9 cellular contexts compared by ENCODE assay signal in the genomic region with DNA sequence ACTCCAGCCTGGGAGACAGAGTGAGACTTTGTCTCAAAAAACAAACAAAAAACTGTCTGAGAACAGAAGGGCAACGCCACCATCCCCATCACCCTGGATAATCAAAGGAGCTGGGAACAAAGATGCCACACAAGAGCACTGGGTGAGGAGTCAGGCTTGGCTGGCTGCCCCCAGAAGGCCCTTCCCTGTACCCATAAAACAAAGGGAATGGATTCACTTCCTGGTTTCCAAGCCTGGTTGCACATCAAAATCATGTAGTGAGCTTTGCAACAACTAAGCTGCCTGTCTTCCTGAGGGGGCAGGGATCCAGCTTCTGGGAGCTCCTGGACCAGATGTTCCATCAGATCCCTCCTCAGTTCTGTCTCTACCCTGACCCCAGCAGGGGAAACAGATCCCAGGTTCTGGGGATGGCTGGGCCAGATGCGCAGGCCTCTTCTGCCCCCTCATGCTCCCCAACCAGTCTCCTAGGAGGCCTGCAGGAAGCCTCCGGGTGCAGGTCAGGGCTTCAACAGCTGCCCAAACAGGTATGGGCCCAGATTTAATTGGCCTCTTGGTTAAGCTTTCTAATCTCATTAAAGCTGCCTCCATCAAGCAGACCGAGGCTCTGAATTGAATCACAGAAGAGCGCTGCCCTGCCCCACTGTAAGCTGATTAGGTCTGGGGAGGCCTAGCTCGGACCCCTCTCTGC.
DNase-seq lines count a peak whose midpoint lies in the region; ATAC-seq and TF ChIP-seq lines count a peak whose summit lies in the region.
"Had no signal": no experiment of that assay in that cellular context is flagged by ENCODE, and none has a peak within 500 bp of the region (broad histone marks: within the 10 kb centered on the region; RNA-seq: fewer than 3 reads in every experiment).

No MANE protein-coding gene starts in this region.

- H3K4me3 ChIP-seq in breast epithelium (no peak overlapping the region), mucosa of rectum (ENCODE audit: low read length in 2 of 2) (peak overlapping the region in 1 of 2 donors; percentile 1), upper lobe of left lung (no peak overlapping the region)

- TF ChIP-seq EP300 in upper lobe of left lung (IDR thresholded peaks at IDR 0.05): no peak

- peak overlapping the region; percentile 32 to 66 for H3K9ac ChIP-seq in mucosa of rectum (ENCODE audit: low read depth in 1 of 2, low read length in 2 of 2)

- ATAC-seq in upper lobe of left lung (ENCODE audit: low FRiP score in 2 of 2) (no peak), GM21737 (IDR thresholded peaks at IDR 0.05; ENCODE audit: unreplicated experiment) (no peak), HG03460 (IDR thresholded peaks at IDR 0.05; ENCODE audit: unreplicated experiment) (no peak)

- no peak for TF ChIP-seq POLR2A in breast epithelium (IDR thresholded peaks at IDR 0.05)
- no peak for TF ChIP-seq POLR2A in upper lobe of left lung (IDR thresholded peaks at IDR 0.05)

- H3K4me1 Mint-ChIP-seq in MCF 10A (ENCODE audit: insufficient read depth, unreplicated experiment): peaks cover 6% of the 10 kb centered on the region

- H3K36me3 ChIP-seq in breast epithelium (no peaks in the 10 kb centered on the region), mucosa of rectum (ENCODE audit: control insufficient read depth in 2 of 2, insufficient read depth in 2 of 2, low read length in 2 of 2) (no peaks in the 10 kb centered on the region), upper lobe of left lung (no peaks in the 10 kb centered on the region)

- 75 to 84% methylated on average over 4 to 6 of the region's 6 CpGs for WGBS in upper lobe of left lung, 2 donors

- H3K9me3 ChIP-seq in breast epithelium (no peaks in the 10 kb centered on the region), mucosa of rectum (ENCODE audit: control insufficient read depth in 2 of 2, low read length in 2 of 2) (no peaks in the 10 kb centered on the region), upper lobe of left lung (no peaks in the 10 kb centered on the region)
- H3K9me3 ChIP-seq: Caco-2 had no signal

- no peaks in the 10 kb centered on the region for H3K27me3 Mint-ChIP-seq in MCF 10A (ENCODE audit: insufficient read depth, unreplicated experiment)

- H3K27ac Mint-ChIP-seq in MCF 10A (ENCODE audit: low read depth, unreplicated experiment): no peak overlapping the region

- intact Hi-C loops in breast epithelium (cut with DNase I; ENCODE audit: low total_unique reads) (no loop called here), MCF 10A (cut with micrococcal nuclease) (no loop called here)

- H3K27me3 ChIP-seq in breast epithelium (no peaks in the 10 kb centered on the region), mucosa of rectum (ENCODE audit: control insufficient read depth in 2 of 2, insufficient read depth in 2 of 2, low read length in 2 of 2) (no peaks in the 10 kb centered on the region), upper lobe of left lung (no peaks in the 10 kb centered on the region)

- H3K9me3 Mint-ChIP-seq in MCF 10A (ENCODE audit: unreplicated experiment): no peaks in the 10 kb centered on the region

- DNase-seq in breast epithelium (ENCODE audit: low spot score in 2 of 2) (no peak), MCF 10A (ENCODE audit: unreplicated experiment) (no peak), caudate nucleus (lab: John Stamatoyannopoulos, UW) (peak in 51 of 61 donors; percentile 17 to 83 (median 61)), upper lobe of left lung (no peak), activated gamma-delta T cell treated with Interleukin-2 at 50 U/mL for 16 hours (no peak)
- DNase-seq: Caco-2 had no signal

- POLR2A ChIA-PET in MCF 10A (lab: Yijun Ruan, JAX): interaction anchor here (0.6 kb wide), 1 partner anchor 237 kb away, joined by 3 read pairs; no protein-coding TSS in a partner anchor

- H3K27ac ChIP-seq in breast epithelium: peak overlapping the region; percentile 48 to 73
- H3K27ac ChIP-seq in caudate nucleus (ENCODE audit: low read depth, low read length): peak overlapping the region; percentile 87
- peak overlapping the region; percentile 90 to 91 for H3K27ac ChIP-seq in mucosa of rectum (ENCODE audit: low read depth in 2 of 2, low read length in 2 of 2)
- H3K27ac ChIP-seq in upper lobe of left lung: peak overlapping the region; percentile 47 to 74 (median 60)

- no peaks in the 10 kb centered on the region for H3K36me3 Mint-ChIP-seq in MCF 10A (ENCODE audit: insufficient read depth, unreplicated experiment)

- no TSS peak for BruUV-seq in MCF 10A (replicated peaks; lab: Mats Ljungman, UMichigan)

- TF ChIP-seq CTCF in breast epithelium (IDR thresholded peaks at IDR 0.05) (no peak), MCF 10A (IDR thresholded peaks at IDR 0.05; ENCODE audit: unreplicated experiment) (no peak), upper lobe of left lung (IDR thresholded peaks at IDR 0.05) (no peak)

- peaks cover 3 to 18% of the 10 kb centered on the region in 2 donors for H3K4me1 ChIP-seq in breast epithelium
- H3K4me1 ChIP-seq in mucosa of rectum (ENCODE audit: control insufficient read depth in 2 of 2, insufficient read depth in 2 of 2, low read length in 2 of 2): peaks cover 26 to 37% of the 10 kb centered on the region in 2 donors
- H3K4me1 ChIP-seq in upper lobe of left lung: peaks cover 26 to 28% (median 27%) of the 10 kb centered on the region in 4 donors
- H3K4me1 ChIP-seq: Caco-2 had no signal

- H3K4me3 Mint-ChIP-seq in MCF 10A (ENCODE audit: unreplicated experiment): no peak overlapping the region

- CTCF ChIA-PET in MCF 10A (lab: Yijun Ruan, JAX): interaction anchor here (0.5 to 0.9 kb wide), 2 partner anchors 14 to 85 kb away, joined by 3 to 4 read pairs; no protein-coding TSS in a partner anchor

Comparison
In these comparisons a context has a peak if more than half of its experiments do, and no peak if none do; other contexts are left out.
1. DNase-seq: peak in caudate nucleus (51 of 61); none in breast epithelium (0 of 2), MCF 10A (single experiment), upper lobe of left lung (0 of 2) and activated gamma-delta T cell treated with Interleukin-2 at 50 U/mL for 16 hours (single experiment).
2. Peak in every context shown above with its lines, with median percentiles within 50 percentile points of each other: H3K27ac ChIP-seq.